Comparison of ENCODE assay signal across 8 cellular contexts in genomic region chr7:98878365-98879197, GRCh38. TPM values are rescaled to one million over a fixed set of nuclear protein-coding genes. Genes with fewer than 3 reads are reported as not detected.
DNase-seq lines count a peak whose midpoint lies in the region; ATAC-seq and TF ChIP-seq lines count a peak whose summit lies in the region.

TSS of gene TRRAP (plus strand) at chr7:98878532. CDS start at chr7:98881151, 2,619 bp downstream.

- H3K27ac ChIP-seq in GM23248 (peak within 1 kb of the TSS; percentile 41), right cardiac atrium (ENCODE audit: low read length) (peak within 1 kb of the TSS; percentile 97), rectal smooth muscle tissue (ENCODE audit: low read depth, low read length) (peak within 1 kb of the TSS; percentile 94), aorta (ENCODE audit: low read depth in 1 of 2, low read length in 2 of 2) (peak within 1 kb of the TSS; percentile 80 to 94)

- no peaks in the 10 kb centered on the region for H3K4me1 ChIP-seq in GM23248 (ENCODE audit: insufficient read depth)
- H3K4me1 ChIP-seq in right cardiac atrium (ENCODE audit: control insufficient read depth, insufficient read depth, low read length): no peaks in the 10 kb centered on the region
- H3K4me1 ChIP-seq in rectal smooth muscle tissue (ENCODE audit: control insufficient read depth, insufficient read depth, low read length): peaks cover 4% of the 10 kb centered on the region
- H3K4me1 ChIP-seq in aorta (ENCODE audit: control insufficient read depth in 1 of 2, insufficient read depth in 2 of 2, low read length in 2 of 2): no peaks in the 10 kb centered on the region

- no peaks in the 10 kb centered on the region for H3K9me2 ChIP-seq in GM23248 (ENCODE audit: insufficient read depth)

- peaks cover 2% of the 10 kb centered on the region; the same call in 1 of the 2 replicates for H4K20me1 ChIP-seq in GM23248 (ENCODE audit: insufficient read depth)

- H3K9me3 ChIP-seq in GM23248 (ENCODE audit: low read depth): no peaks in the 10 kb centered on the region
- H3K9me3 ChIP-seq in right cardiac atrium (ENCODE audit: control insufficient read depth, low read length): no peaks in the 10 kb centered on the region
- no peaks in the 10 kb centered on the region for H3K9me3 ChIP-seq in aorta (ENCODE audit: control insufficient read depth, low read length)

- TF ChIP-seq CTCF in LNCaP clone FGC (IDR thresholded peaks at IDR 0.05; ENCODE audit: control insufficient read depth, extremely low read depth, insufficient read depth): peak; percentile 68

- peaks cover 20% of the 10 kb centered on the region; the same call in 1 of the 2 replicates for H3K36me3 ChIP-seq in GM23248 (ENCODE audit: low read depth)
- peaks cover 2% of the 10 kb centered on the region for H3K36me3 ChIP-seq in rectal smooth muscle tissue (ENCODE audit: control insufficient read depth, insufficient read depth, low read length)
- peaks cover 0 to 2% of the 10 kb centered on the region in 2 donors for H3K36me3 ChIP-seq in aorta (ENCODE audit: control insufficient read depth in 1 of 2, insufficient read depth in 2 of 2, low read length in 1 of 2)

- H2AFZ ChIP-seq in GM23248: peak within 1 kb of the TSS; percentile 98

- intact Hi-C loops in T-helper 1 cell treated with Interleukin-12 subunit alpha and Interleukin-12 subunit beta and Interleukin-4 antibody, amounts not matched to agents 30 ng/mL and 1 ng/mL, for 36 hours (cut with micrococcal nuclease): loop anchor here (1.0 to 10.0 kb wide), 11 partner anchors 8 to 1761 kb away; partner anchors contain the start of genes ARPC1A, ARPC1B, ASNS and ATP5MF
- intact Hi-C loops in right cardiac atrium (cut with DNase I): no loop called here
- intact Hi-C loops in aorta (cut with DNase I): loop anchor here in 1 of 2 donors (10.0 kb wide), 1 partner anchor 594 kb away; the partner anchor contains the start of gene BRI3

- H3F3A ChIP-seq in GM23248 (ENCODE audit: insufficient read depth): no peaks in the 10 kb centered on the region

- H3K4me2 ChIP-seq in GM23248 (ENCODE audit: unreplicated experiment): peak within 1 kb of the TSS; percentile 92

- in situ Hi-C loops in GM23248 (cut with MboI): no loop called here

- H3K79me2 ChIP-seq in GM23248 (ENCODE audit: insufficient read depth): peaks cover 50% of the 10 kb centered on the region

- peak; percentile 87 for DNase-seq in GM23248
- DNase-seq in LNCaP clone FGC (ENCODE audit: low read depth): no peak
- peak in 53 of 58 donors; percentile 12 to 79 (median 55) for DNase-seq in anterior cingulate cortex (lab: John Stamatoyannopoulos, UW)
- DNase-seq in right cardiac atrium: peak; percentile 80 to 92 (median 90)
- peak; percentile 83 to 92 for DNase-seq in aorta

- no peaks in the 10 kb centered on the region for H3K27me3 ChIP-seq in GM23248 (replicated peaks; ENCODE audit: insufficient read depth)
- no peaks in the 10 kb centered on the region for H3K27me3 ChIP-seq in right cardiac atrium (ENCODE audit: control insufficient read depth, insufficient read depth)
- H3K27me3 ChIP-seq in rectal smooth muscle tissue (ENCODE audit: control insufficient read depth, insufficient read depth, low read length): no peaks in the 10 kb centered on the region
- H3K27me3 ChIP-seq in aorta (ENCODE audit: control insufficient read depth in 1 of 2, insufficient read depth in 2 of 2, low read length in 1 of 2): no peaks in the 10 kb centered on the region

- H3K4me3 ChIP-seq in GM08714 (ENCODE audit: low read length) (peak within 1 kb of the TSS; percentile 75), GM23248 (peak within 1 kb of the TSS; percentile 92), LNCaP clone FGC (ENCODE audit: low read depth, low read length) (peak within 1 kb of the TSS; percentile 96), right cardiac atrium (ENCODE audit: low read length) (peak within 1 kb of the TSS; percentile 93), rectal smooth muscle tissue (ENCODE audit: low read length) (peak within 1 kb of the TSS; percentile 92), aorta (ENCODE audit: low read length in 2 of 2) (peak within 1 kb of the TSS; percentile 98 to 99)

- 1 to 2% methylated on average over 30 to 71 of the region's 113 CpGs for WGBS in GM23248 (ENCODE audit: low coverage in 1 of 2, low lambda C conversion rate in 2 of 2, missing lambda C conversion rate in 2 of 2), 2 experiments
- under 1% methylated on average over 113 of the region's 113 CpGs for WGBS in right cardiac atrium
- 0 to 1% methylated on average over 92 to 113 of the region's 113 CpGs for WGBS in aorta, 2 donors

- H3K9ac ChIP-seq in GM23248 (peak within 1 kb of the TSS; percentile 97), rectal smooth muscle tissue (ENCODE audit: low read length) (peak within 1 kb of the TSS; percentile 86)

- ATAC-seq in right cardiac atrium: peak; percentile 87 to 92
- ATAC-seq in aorta (ENCODE audit: low FRiP score): peak; percentile 91

RNA-seq across cellular contexts. Expression of gene TRRAP, which starts in this region (rescaled TPM):
- 11.3 and 13.0 TPM in 2 replicates for total RNA-seq in GM23248 (2014; rRNA removed; shearing (Covaris generic))
- 3.7 and 4.8 TPM in 2 replicates for polyA plus RNA-seq in GM23248 (2016; fragmentation: Nextera tagmentation; extraction: Ambion mirVana)
- 67.1 and 71.2 TPM in 2 replicates for total RNA-seq in T-helper 1 cell treated with Interleukin-12 subunit alpha and Interleukin-12 subunit beta and Interleukin-4 antibody, amounts not matched to agents 30 ng/mL and 1 ng/mL, for 36 hours
- total RNA-seq in right cardiac atrium: 10 to 100 TPM; 17.6 to 26.1 (median 22.7) TPM
- 11.3 TPM for polyA plus RNA-seq in right cardiac atrium
- total RNA-seq in aorta: 10 to 100 TPM; 36.7 to 41.9 TPM
- 1 to 10 TPM; 2.4 to 9.6 TPM for polyA plus RNA-seq in aorta

Comparison
In these comparisons a context has a peak if more than half of its experiments do, and no peak if none do; other contexts are left out.
1. H3K27ac ChIP-seq: peak in every context shown above with its lines; median percentile 97 in right cardiac atrium; 94 in rectal smooth muscle tissue; 87 in aorta; 41 in GM23248.